Comparison of ENCODE assay signal across 12 cellular contexts in genomic region chr10:78802866-78803265, GRCh38.
A peak's percentile ranks its signal among the peaks of the same experiment; 100 is the strongest.
DNase-seq lines count a peak whose midpoint lies in the region; ATAC-seq and TF ChIP-seq lines count a peak whose summit lies in the region.
"Had no signal": no experiment of that assay in that cellular context is flagged by ENCODE, and none has a peak within 500 bp of the region (broad histone marks: within the 10 kb centered on the region; RNA-seq: fewer than 3 reads in every experiment).

No MANE protein-coding gene starts in this region.

- H3K36me3 ChIP-seq in GM23248 (ENCODE audit: low read depth), result no peaks in the 10 kb centered on the region
- no peaks in the 10 kb centered on the region for H3K36me3 ChIP-seq in smooth muscle cell (ENCODE audit: low read depth)
- H3K36me3 ChIP-seq: thoracic aorta had no signal

- TF ChIP-seq CTCF in smooth muscle cell (IDR thresholded peaks at IDR 0.05; ENCODE audit: borderline replicate concordance, insufficient read depth, poor library complexity, severe bottlenecking) (no peak), Calu3 (IDR thresholded peaks at IDR 0.05; ENCODE audit: unreplicated experiment) (no peak)

- H3K79me2 ChIP-seq in GM23248 (ENCODE audit: insufficient read depth) (no peaks in the 10 kb centered on the region), smooth muscle cell (ENCODE audit: low read depth) (no peaks in the 10 kb centered on the region)

- intact Hi-C loops in right cardiac atrium (cut with DNase I), result no loop called here
- intact Hi-C loops in Calu3 (cut with micrococcal nuclease; ENCODE audit: unreplicated experiment), result no loop called here

- H3K27ac ChIP-seq in GM23248 (peak overlapping the region; percentile 77), angular gyrus (ENCODE audit: low read depth, low read length) (peak overlapping the region; percentile 52), right cardiac atrium (ENCODE audit: low read length) (peak overlapping the region; percentile 19), smooth muscle cell (ENCODE audit: low read depth) (peak overlapping the region; percentile 1)

- no peak overlapping the region for H3K4me3 Mint-ChIP-seq in Calu3 (ENCODE audit: low read depth, unreplicated experiment)
- H3K4me3 Mint-ChIP-seq: activated CD4-positive, alpha-beta memory T cell treated with anti-CD3 and anti-CD28 coated beads for 36 hours had no signal

- peak; percentile 34 to 86 for ATAC-seq in right cardiac atrium
- ATAC-seq in GM18519 (IDR thresholded peaks at IDR 0.05; ENCODE audit: low FRiP score, unreplicated experiment), result no peak
- ATAC-seq: K562 had no signal

- WGBS in GM23248 (ENCODE audit: low coverage in 1 of 2, low lambda C conversion rate in 2 of 2, missing lambda C conversion rate in 2 of 2), 2 experiments, result 2% methylated on average over 11 of the region's 11 CpGs
- WGBS in right cardiac atrium, result 42% methylated on average over 11 of the region's 11 CpGs
- WGBS in smooth muscle cell (ENCODE audit: low lambda C conversion rate), result 35% methylated on average over 11 of the region's 11 CpGs

- H3F3A ChIP-seq in GM23248 (ENCODE audit: insufficient read depth) (peaks cover 26% of the 10 kb centered on the region), smooth muscle cell (ENCODE audit: low read depth) (peaks cover 18% of the 10 kb centered on the region)

- H3K36me3 Mint-ChIP-seq in Calu3 (ENCODE audit: insufficient read depth, unreplicated experiment), result no peaks in the 10 kb centered on the region
- H3K36me3 Mint-ChIP-seq: activated CD4-positive, alpha-beta memory T cell treated with anti-CD3 and anti-CD28 coated beads for 36 hours had no signal

- H4K20me1 ChIP-seq in GM23248 (ENCODE audit: insufficient read depth) (no peaks in the 10 kb centered on the region), smooth muscle cell (ENCODE audit: low read depth) (no peaks in the 10 kb centered on the region)

- no peaks in the 10 kb centered on the region for H3K9me2 ChIP-seq in GM23248 (ENCODE audit: insufficient read depth)

- peak overlapping the region; percentile 72 for H2AFZ ChIP-seq in GM23248
- H2AFZ ChIP-seq in smooth muscle cell (ENCODE audit: low read depth), result no peak overlapping the region

- no peak overlapping the region for H3K27ac Mint-ChIP-seq in Calu3 (ENCODE audit: unreplicated experiment)
- H3K27ac Mint-ChIP-seq: activated CD4-positive, alpha-beta memory T cell treated with anti-CD3 and anti-CD28 coated beads for 36 hours had no signal

- DNase-seq in GM23248 (peak; percentile 92), right cardiac atrium (peak; percentile 83 to 90 (median 87)), smooth muscle cell (lab: John Stamatoyannopoulos, UW; ENCODE audit: unreplicated experiment) (no peak), cerebellar nuclear complex (lab: John Stamatoyannopoulos, UW) (no peak), SW 1271 (lab: John Stamatoyannopoulos, UW) (no peak), Calu3 (no peak)
- DNase-seq: activated CD4-positive, alpha-beta memory T cell treated with anti-CD3 and anti-CD28 coated beads for 36 hours; caudate nucleus had no signal

- CTCF ChIA-PET in Calu3 (lab: Charles Lee), result interaction anchor here (0.6 kb wide), 1 partner anchor 230 kb away, joined by 3 read pairs; no protein-coding TSS in a partner anchor

- H3K4me1 ChIP-seq in GM23248 (ENCODE audit: insufficient read depth) (peaks cover 53% of the 10 kb centered on the region), right cardiac atrium (ENCODE audit: control insufficient read depth, insufficient read depth, low read length) (peaks cover 27% of the 10 kb centered on the region), smooth muscle cell (ENCODE audit: low read depth) (peaks cover 13% of the 10 kb centered on the region)

- peaks cover 61% of the 10 kb centered on the region for H3K27me3 Mint-ChIP-seq in Calu3 (ENCODE audit: unreplicated experiment)

- no peaks in the 10 kb centered on the region for H3K9me3 Mint-ChIP-seq in Calu3 (ENCODE audit: low read depth, unreplicated experiment)
- H3K9me3 Mint-ChIP-seq: activated CD4-positive, alpha-beta memory T cell treated with anti-CD3 and anti-CD28 coated beads for 36 hours had no signal

- H3K9me3 ChIP-seq in GM23248 (ENCODE audit: low read depth), result no peaks in the 10 kb centered on the region
- H3K9me3 ChIP-seq in right cardiac atrium (ENCODE audit: control insufficient read depth, low read length), result no peaks in the 10 kb centered on the region
- H3K9me3 ChIP-seq in smooth muscle cell (replicated peaks; ENCODE audit: low read depth), result no peaks in the 10 kb centered on the region
- H3K9me3 ChIP-seq: thoracic aorta had no signal

- BruUV-seq in Calu3 (replicated peaks; lab: Mats Ljungman, UMichigan), result no TSS peak

- in situ Hi-C loops in GM23248 (cut with MboI), result no loop called here

- H3K27me3 ChIP-seq in GM23248 (replicated peaks; ENCODE audit: insufficient read depth) (no peaks in the 10 kb centered on the region), right cardiac atrium (ENCODE audit: control insufficient read depth, insufficient read depth) (no peaks in the 10 kb centered on the region), smooth muscle cell (ENCODE audit: low read depth) (no peaks in the 10 kb centered on the region)

- H3K9ac ChIP-seq in GM23248, result peak overlapping the region; percentile 65
- H3K9ac ChIP-seq in smooth muscle cell (ENCODE audit: low read depth), result no peak overlapping the region

- H3K4me3 ChIP-seq in GM23248, result 0 out of 2 replicates have a peak overlapping the region, but pooled peaks have one; percentile 7
- H3K4me3 ChIP-seq in right cardiac atrium (ENCODE audit: low read length), result no peak overlapping the region
- H3K4me3 ChIP-seq in smooth muscle cell, result no peak overlapping the region
- H3K4me3 ChIP-seq: K562, thoracic aorta had no signal

- H3K4me1 Mint-ChIP-seq in Calu3 (ENCODE audit: low read depth, unreplicated experiment), result peaks cover 19% of the 10 kb centered on the region

- H3K4me2 ChIP-seq in GM23248 (ENCODE audit: unreplicated experiment), result peak overlapping the region; percentile 60
- peak overlapping the region; percentile 11 for H3K4me2 ChIP-seq in smooth muscle cell

Comparison
In these comparisons a context has a peak if more than half of its experiments do, and no peak if none do; other contexts are left out.
1. DNase-seq: peak in GM23248 (single experiment) and right cardiac atrium (3 of 3); none in smooth muscle cell (single experiment), cerebellar nuclear complex (0 of 2), SW 1271 (0 of 2) and Calu3 (single experiment).
2. H3K27ac ChIP-seq: peak in every context shown above with its lines; median percentile 77 in GM23248; 52 in angular gyrus; 19 in right cardiac atrium; 1 in smooth muscle cell.